In the genomic region with DNA sequence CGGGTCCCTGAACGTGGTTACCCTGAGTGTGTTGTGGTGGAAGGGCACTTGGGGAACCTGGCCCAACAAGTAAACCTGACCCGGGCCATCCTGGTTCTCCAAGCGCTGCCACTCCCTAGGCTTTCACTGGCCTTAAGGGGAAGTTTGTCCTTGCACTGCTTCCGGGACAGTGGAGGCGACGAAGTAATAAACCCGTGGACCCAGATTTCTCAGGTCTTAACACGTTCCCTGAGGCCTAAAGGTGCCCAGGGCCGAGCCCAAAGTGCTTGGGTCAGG, we compare ENCODE assay signal across 8 cellular contexts. TPM values are rescaled to one million over a fixed set of nuclear protein-coding genes. Genes with fewer than 3 reads are reported as not detected.
DNase-seq lines count a peak whose midpoint lies in the region; ATAC-seq, FAIRE-seq and TF ChIP-seq lines count a peak whose summit lies in the region.

No MANE protein-coding gene starts in this region.

- H3K27me3 ChIP-seq in GM23338 (ENCODE audit: insufficient read depth) = peaks cover 11% of the 10 kb centered on the region; the same call in 1 of the 2 replicates
- H3K27me3 ChIP-seq in right cardiac atrium (ENCODE audit: control insufficient read depth, insufficient read depth) = no peaks in the 10 kb centered on the region
- H3K27me3 ChIP-seq in small intestine (ENCODE audit: control insufficient read depth in 2 of 2, insufficient read depth in 2 of 2, low read length in 2 of 2) = no peaks in the 10 kb centered on the region

- H3K27me3 Mint-ChIP-seq in GM23338 (ENCODE audit: insufficient read depth, low read depth, poor library complexity) = peaks cover 42% of the 10 kb centered on the region

- no peaks in the 10 kb centered on the region for H3K9me3 Mint-ChIP-seq in GM23338

- H3K36me3 ChIP-seq in GM23338 (ENCODE audit: insufficient read depth) = no peaks in the 10 kb centered on the region
- no peaks in the 10 kb centered on the region for H3K36me3 ChIP-seq in small intestine (ENCODE audit: control insufficient read depth in 2 of 2, insufficient read depth in 2 of 2, low read length in 2 of 2)

- H3K4me3 Mint-ChIP-seq in GM23338 = peak overlapping the region; percentile 87

- H3K9me2 ChIP-seq in GM23338 (ENCODE audit: insufficient read depth) = no peaks in the 10 kb centered on the region

- H3K36me3 Mint-ChIP-seq in GM23338 (ENCODE audit: low read depth) = peaks cover 5% of the 10 kb centered on the region; the same call in 2 of the 3 replicates

- no peak for FAIRE-seq in small intestine (lab: Jason Lieb, UNC)

- no peak for DNase-seq in GM23338 (ENCODE audit: low spot score)
- DNase-seq in right cardiac atrium = no peak
- no peak for DNase-seq in small intestine
- no peak for DNase-seq in OCI-M1 (lab: John Stamatoyannopoulos, UW)
- no peak for DNase-seq in hypothalamus (lab: John Stamatoyannopoulos, UW)
- no peak for DNase-seq in NCI-H1930 (lab: John Stamatoyannopoulos, UW)
- DNase-seq in H4 (ENCODE audit: low spot score) = no peak

- peak overlapping the region; percentile 59; the same call in 1 of the 2 replicates for H3K27ac Mint-ChIP-seq in GM23338

- H3K27ac ChIP-seq in GM23338 (ENCODE audit: low read depth) = peak overlapping the region; percentile 72; the same call in 1 of the 2 replicates
- H3K27ac ChIP-seq in VCaP = peak overlapping the region; percentile 86
- peak overlapping the region; percentile 1 for H3K27ac ChIP-seq in right cardiac atrium (ENCODE audit: low read length)
- peak overlapping the region; percentile 86 to 95 for H3K27ac ChIP-seq in small intestine (ENCODE audit: low read depth in 1 of 2, low read length in 1 of 2)

- TF ChIP-seq CTCF in GM23338 (conservative IDR thresholded peaks at IDR 0.05; ENCODE audit: low read depth in 2 of 2) = no peak
- no peak for TF ChIP-seq CTCF in VCaP (conservative IDR thresholded peaks at IDR 0.05)

- H3F3A ChIP-seq in GM23338 (replicated peaks; ENCODE audit: low read depth) = peaks cover 21% of the 10 kb centered on the region

- intact Hi-C loops in right cardiac atrium (cut with DNase I) = no loop called here

- ATAC-seq in GM23338 (peak; percentile 6; the same call in 2 of the 3 replicates), right cardiac atrium (peak; percentile 25 to 37)

- H3K4me2 ChIP-seq in GM23338 = peak overlapping the region; percentile 97

- H2AFZ ChIP-seq in GM23338 = peak overlapping the region; percentile 96

- WGBS in right cardiac atrium = 0% methylated on average over 10 of the region's 10 CpGs
- WGBS in small intestine, 3 donors = 1 to 2% (median 1%) methylated on average over 10 of the region's 10 CpGs

- H4K20me1 ChIP-seq in GM23338 (replicated peaks; ENCODE audit: insufficient read depth) = no peaks in the 10 kb centered on the region

- H3K9me3 ChIP-seq in right cardiac atrium (ENCODE audit: control insufficient read depth, low read length) (no peaks in the 10 kb centered on the region), small intestine (ENCODE audit: control insufficient read depth, low read depth) (no peaks in the 10 kb centered on the region)

- H3K4me1 ChIP-seq in GM23338 (ENCODE audit: insufficient read depth) = peaks cover 10% of the 10 kb centered on the region
- H3K4me1 ChIP-seq in right cardiac atrium (ENCODE audit: control insufficient read depth, insufficient read depth, low read length) = no peaks in the 10 kb centered on the region
- H3K4me1 ChIP-seq in small intestine (ENCODE audit: control insufficient read depth in 2 of 2, insufficient read depth in 1 of 2, low read depth in 1 of 2, low read length in 1 of 2) = peaks cover 0 to 4% of the 10 kb centered on the region in 2 donors

- H3K4me1 Mint-ChIP-seq in GM23338 = peaks cover 18% of the 10 kb centered on the region

- H3K4me3 ChIP-seq in GM23338 = peak overlapping the region; percentile 82
- H3K4me3 ChIP-seq in right cardiac atrium (ENCODE audit: low read length) = peak overlapping the region; percentile 45
- peak overlapping the region; percentile 49 to 66 for H3K4me3 ChIP-seq in small intestine (ENCODE audit: low read depth in 1 of 2, low read length in 2 of 2)

- H3K79me2 ChIP-seq in GM23338 (replicated peaks; ENCODE audit: insufficient read depth) = no peaks in the 10 kb centered on the region

TF ChIP-seq in GM23338, 12 proteins besides CTCF, POLR2A, EP300 and RAD21 (continues in another document):
- no peak for TF ChIP-seq ZNF331 (CRISPR knock-in tag; IDR thresholded peaks at IDR 0.05; ENCODE audit: low read depth)
- no peak for TF ChIP-seq EZH2 (IDR thresholded peaks at IDR 0.05; ENCODE audit: low read depth, unreplicated experiment)
- TF ChIP-seq JUNB (IDR thresholded peaks at IDR 0.05; ENCODE audit: unreplicated experiment) = no peak
- TF ChIP-seq STAT1 (IDR thresholded peaks at IDR 0.05; ENCODE audit: unreplicated experiment) = no peak
- no peak for TF ChIP-seq ETS1 (IDR thresholded peaks at IDR 0.05)
- TF ChIP-seq CREB1 (CRISPR knock-in tag; IDR thresholded peaks at IDR 0.05; ENCODE audit: low read depth) = no peak
- TF ChIP-seq EZH2phosphoT487 (IDR thresholded peaks at IDR 0.05; ENCODE audit: unreplicated experiment) = no peak

RNA-seq across cellular contexts. Expression of gene CCDC24, which starts 0.3 kb away (rescaled TPM):
- total RNA-seq in GM23338 (2014; rRNA removed; shearing (Covaris generic)) = 8.3 and 9.5 TPM in 2 replicates
- polyA plus RNA-seq in GM23338 (2016; fragmentation: Nextera tagmentation; extraction: Ambion mirVana) (13.4 and 17.2 TPM in 2 replicates), right cardiac atrium (2.8 TPM), small intestine (10 to 100 TPM in 2 of 3 donors, 1 to 10 TPM in 1; 5.8 to 35.1 (median 20.4) TPM)
- total RNA-seq in right cardiac atrium = 1 to 10 TPM; 1.2 to 2.5 (median 1.9) TPM
- total RNA-seq in H4 (2014; rRNA removed; shearing (Covaris generic)) = 15.8 and 23.2 TPM in 2 replicates

RNA-seq across cellular contexts. Expression of gene B4GALT2, which starts 12.1 kb away (rescaled TPM):
- 52.7 and 63.1 TPM in 2 replicates for total RNA-seq in GM23338 (2014; rRNA removed; shearing (Covaris generic))
- polyA plus RNA-seq in GM23338 (2016; fragmentation: Nextera tagmentation; extraction: Ambion mirVana) (22.4 and 22.8 TPM in 2 replicates), right cardiac atrium (29.3 TPM), small intestine (10 to 100 TPM in 2 of 3 donors, 1 to 10 TPM in 1; 8.9 to 31.8 (median 20.0) TPM)
- 10 to 100 TPM; 30.5 to 39.1 (median 34.5) TPM for total RNA-seq in right cardiac atrium
- total RNA-seq in H4 (2014; rRNA removed; shearing (Covaris generic)) = 87.5 and 92.8 TPM in 2 replicates

RNA-seq across cellular contexts. Expression of gene ATP6V0B, which starts 16.4 kb away (rescaled TPM):
- total RNA-seq in GM23338 (2014; rRNA removed; shearing (Covaris generic)) = 112 and 116 TPM in 2 replicates
- 142 and 149 TPM in 2 replicates for polyA plus RNA-seq in GM23338 (2016; fragmentation: Nextera tagmentation; extraction: Ambion mirVana)
- total RNA-seq in right cardiac atrium = 100 to 1,000 TPM in 2 of 4 donors, 10 to 100 TPM in 2; 76.9 to 118 (median 99.2) TPM
- 111 TPM for polyA plus RNA-seq in right cardiac atrium
- polyA plus RNA-seq in small intestine = 100 to 1,000 TPM; 104 to 245 (median 201) TPM
- 193 and 213 TPM in 2 replicates for total RNA-seq in H4 (2014; rRNA removed; shearing (Covaris generic))

RNA-seq across cellular contexts. Expression of gene DPH2, which starts 21.3 kb away (rescaled TPM):
- 68.2 and 90.3 TPM in 2 replicates for total RNA-seq in GM23338 (2014; rRNA removed; shearing (Covaris generic))
- polyA plus RNA-seq in GM23338 (2016; fragmentation: Nextera tagmentation; extraction: Ambion mirVana) (32.1 and 35.6 TPM in 2 replicates), right cardiac atrium (10.7 TPM), small intestine (10 to 100 TPM in 2 of 3 donors, 1 to 10 TPM in 1; 5.8 to 25.2 (median 11.3) TPM)
- total RNA-seq in right cardiac atrium = 10 to 100 TPM; 14.2 to 19.0 (median 15.4) TPM
- total RNA-seq in H4 (2014; rRNA removed; shearing (Covaris generic)) = 28.5 and 44.1 TPM in 2 replicates

RNA-seq across cellular contexts. Expression of gene SLC6A9, which starts 40.1 kb away (rescaled TPM):
- 14.6 and 20.0 TPM in 2 replicates for total RNA-seq in GM23338 (2014; rRNA removed; shearing (Covaris generic))
- polyA plus RNA-seq in GM23338 (2016; fragmentation: Nextera tagmentation; extraction: Ambion mirVana) (12.2 and 14.4 TPM in 2 replicates), right cardiac atrium (1.0 TPM), small intestine (10 to 100 TPM in 1 of 3 donors, 1 to 10 TPM in 1, under 1 TPM in 1; 0.81 to 15.7 (median 1.6) TPM)
- 1 to 10 TPM in 3 of 4 donors, under 1 TPM in 1; 0.95 to 1.6 (median 1.3) TPM for total RNA-seq in right cardiac atrium
- total RNA-seq in H4 (2014; rRNA removed; shearing (Covaris generic)) = 9.6 and 10.0 TPM in 2 replicates

Comparison
In these comparisons a context has a peak if more than half of its experiments do, and no peak if none do; other contexts are left out.
1. H3K27ac ChIP-seq: peak in every context shown above with its lines; median percentile 90 in small intestine; 86 in VCaP; 72 in GM23338; 1 in right cardiac atrium.